ENCODE assay signal across 10 cellular contexts in the genomic region with DNA sequence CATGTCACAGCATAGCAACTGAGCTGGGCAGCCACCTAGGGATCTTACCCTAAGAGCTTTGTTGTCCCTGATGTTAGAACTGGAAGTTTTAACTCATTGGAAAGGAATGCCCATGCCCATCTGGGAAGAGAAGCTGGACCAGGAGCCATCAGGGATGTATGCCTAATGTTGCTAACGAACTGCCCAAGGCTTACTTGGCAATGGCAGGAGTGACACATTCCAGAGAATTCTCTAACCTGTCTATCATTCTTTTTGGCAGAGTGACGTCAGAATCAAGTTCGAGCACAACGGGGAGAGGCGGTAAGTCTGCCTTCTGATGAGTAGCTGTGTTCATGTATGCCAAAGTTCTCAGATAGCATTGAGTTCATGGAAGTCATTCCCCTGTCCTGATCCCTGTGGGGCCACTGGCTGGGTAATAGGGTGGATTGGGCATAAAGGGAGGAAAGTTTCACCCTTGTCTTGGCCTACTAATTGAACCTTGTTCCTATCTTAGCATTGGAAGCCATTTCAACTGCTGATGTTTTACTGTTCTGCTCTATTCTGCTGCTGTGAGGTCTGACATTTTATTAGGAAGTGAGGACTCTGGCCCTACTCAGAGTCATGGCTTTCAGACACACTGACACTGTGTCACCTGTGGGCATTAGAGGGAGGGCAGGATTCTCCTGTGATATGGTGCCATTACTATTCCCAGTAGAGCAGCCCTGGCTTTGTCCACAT. TPM values are rescaled to one million over a fixed set of nuclear protein-coding genes. Genes with fewer than 3 reads are reported as not detected.
DNase-seq lines count a peak whose midpoint lies in the region; ATAC-seq and TF ChIP-seq lines count a peak whose summit lies in the region.
"Had no signal": no experiment of that assay in that cellular context is flagged by ENCODE, and none has a peak within 500 bp of the region (broad histone marks: within the 10 kb centered on the region; RNA-seq: fewer than 3 reads in every experiment).

No MANE protein-coding gene starts in this region.

- TF ChIP-seq POLR2A in lower leg skin (IDR thresholded peaks at IDR 0.05) = no peak

- H3K27ac ChIP-seq in RWPE2 (ENCODE audit: poor library complexity, severe bottlenecking) (no peak overlapping the region), A673 (ENCODE audit: low read depth, low read length, poor library complexity, severe bottlenecking) (no peak overlapping the region)
- H3K27ac ChIP-seq: GM23248 had no signal

- CTCF ChIA-PET in activated CD4-positive, alpha-beta memory T cell treated with anti-CD3 and anti-CD28 coated beads for 36 hours (lab: Charles Lee) = interaction anchor here (0.5 to 1.0 kb wide), 4 partner anchors 14 to 840 kb away, joined by 3 read pairs; no protein-coding TSS in a partner anchor
- CTCF ChIA-PET in activated CD4-positive, alpha-beta memory T cell treated with anti-CD3 and anti-CD28 coated beads, Interleukin-2, amount 10 ng/mL, durations not matched to agents 7 days and 5 days (lab: Charles Lee) = interaction anchor here (0.8 to 0.9 kb wide), 2 partner anchors 35 to 64 kb away, joined by 3 read pairs; no protein-coding TSS in a partner anchor
- CTCF ChIA-PET in A673 (lab: Charles Lee) = no interaction called here

- peaks cover 20% of the 10 kb centered on the region for H3K36me3 Mint-ChIP-seq in activated CD4-positive, alpha-beta memory T cell treated with anti-CD3 and anti-CD28 coated beads for 36 hours
- peaks cover 40% of the 10 kb centered on the region for H3K36me3 Mint-ChIP-seq in activated CD4-positive, alpha-beta memory T cell treated with anti-CD3 and anti-CD28 coated beads, Interleukin-2, amount 10 ng/mL, durations not matched to agents 7 days and 5 days (ENCODE audit: low read depth)
- peaks cover 5 to 6% of the 10 kb centered on the region in 2 donors for H3K36me3 Mint-ChIP-seq in stimulated activated naive B cell treated with anti-CD40 and anti-IgM and Interleukin-4, amounts not matched to agents 10 μg/mL and 1 μg/mL and 100 μg/mL, for 72 hours
- peaks cover 16% of the 10 kb centered on the region for H3K36me3 Mint-ChIP-seq in T-helper 2 cell treated with Interferon-gamma antibody and Interleukin-4, amounts not matched to agents 5 μg/mL and 100 μg/mL, for 36 hours (ENCODE audit: low read depth)

- H3K9me3 Mint-ChIP-seq in activated CD4-positive, alpha-beta memory T cell treated with anti-CD3 and anti-CD28 coated beads for 36 hours = no peaks in the 10 kb centered on the region
- H3K9me3 Mint-ChIP-seq in activated CD4-positive, alpha-beta memory T cell treated with anti-CD3 and anti-CD28 coated beads, Interleukin-2, amount 10 ng/mL, durations not matched to agents 7 days and 5 days = no peaks in the 10 kb centered on the region
- H3K9me3 Mint-ChIP-seq in stimulated activated naive B cell treated with anti-CD40 and anti-IgM and Interleukin-4, amounts not matched to agents 10 μg/mL and 1 μg/mL and 100 μg/mL, for 72 hours = no peaks in the 10 kb centered on the region
- no peaks in the 10 kb centered on the region for H3K9me3 Mint-ChIP-seq in T-helper 2 cell treated with Interferon-gamma antibody and Interleukin-4, amounts not matched to agents 5 μg/mL and 100 μg/mL, for 36 hours

- H3K27me3 ChIP-seq in RWPE2 (ENCODE audit: insufficient read depth, poor library complexity, severe bottlenecking) (no peaks in the 10 kb centered on the region), A673 (replicated peaks; ENCODE audit: insufficient read depth, low read depth, low read length, poor library complexity) (no peaks in the 10 kb centered on the region)

- POLR2A ChIA-PET in activated CD4-positive, alpha-beta memory T cell treated with anti-CD3 and anti-CD28 coated beads for 36 hours (lab: Charles Lee) = interaction anchor here (0.5 to 0.9 kb wide), 2 partner anchors 7 to 254 kb away, joined by 3 to 4 read pairs; no protein-coding TSS in a partner anchor
- POLR2A ChIA-PET in activated CD4-positive, alpha-beta memory T cell treated with anti-CD3 and anti-CD28 coated beads, Interleukin-2, amount 10 ng/mL, durations not matched to agents 7 days and 5 days (lab: Charles Lee) = no interaction called here
- POLR2A ChIA-PET in A673 (lab: Charles Lee; ENCODE audit: low non-redundant PET) = no interaction called here

- no TSS peak for BruUV-seq in A673 (replicated peaks; lab: Mats Ljungman, UMichigan)

- H3K4me3 Mint-ChIP-seq in activated CD4-positive, alpha-beta memory T cell treated with anti-CD3 and anti-CD28 coated beads for 36 hours = no peak overlapping the region
- no peak overlapping the region for H3K4me3 Mint-ChIP-seq in activated CD4-positive, alpha-beta memory T cell treated with anti-CD3 and anti-CD28 coated beads, Interleukin-2, amount 10 ng/mL, durations not matched to agents 7 days and 5 days
- H3K4me3 Mint-ChIP-seq in stimulated activated naive B cell treated with anti-CD40 and anti-IgM and Interleukin-4, amounts not matched to agents 10 μg/mL and 1 μg/mL and 100 μg/mL, for 72 hours = peak overlapping the region; percentile 0 to 29
- H3K4me3 Mint-ChIP-seq in T-helper 2 cell treated with Interferon-gamma antibody and Interleukin-4, amounts not matched to agents 5 μg/mL and 100 μg/mL, for 36 hours = no peak overlapping the region

- H3K36me3 ChIP-seq in RWPE2 (ENCODE audit: low read depth) (peaks cover 13% of the 10 kb centered on the region), A673 (ENCODE audit: insufficient read depth, low read length, poor library complexity, severe bottlenecking) (no peaks in the 10 kb centered on the region)

- H3K4me3 ChIP-seq in RWPE2 (ENCODE audit: severe bottlenecking) = no peak overlapping the region
- no peak overlapping the region for H3K4me3 ChIP-seq in lower leg skin (ENCODE audit: low read depth, poor library complexity, severe bottlenecking)
- no peak overlapping the region for H3K4me3 ChIP-seq in A673 (ENCODE audit: low read depth, low read length, poor library complexity, severe bottlenecking)
- H3K4me3 ChIP-seq: GM23248 had no signal

- no peak for DNase-seq in activated CD4-positive, alpha-beta memory T cell treated with anti-CD3 and anti-CD28 coated beads for 36 hours
- no peak for DNase-seq in activated CD4-positive, alpha-beta memory T cell treated with anti-CD3 and anti-CD28 coated beads, Interleukin-2, amount 10 ng/mL, durations not matched to agents 7 days and 5 days
- no peak for DNase-seq in RWPE2 (ENCODE audit: low spot score)
- peak; percentile 9 for DNase-seq in stimulated activated naive B cell treated with anti-CD40 and anti-IgM and Interleukin-4, amounts not matched to agents 10 μg/mL and 1 μg/mL and 100 μg/mL, for 72 hours
- no peak for DNase-seq in lower leg skin (ENCODE audit: low spot score in 2 of 2)
- no peak for DNase-seq in T-helper 2 cell treated with Interferon-gamma antibody and Interleukin-4, amounts not matched to agents 5 μg/mL and 100 μg/mL, for 36 hours (ENCODE audit: low spot score)
- DNase-seq in A673 (ENCODE audit: low spot score) = no peak
- DNase-seq: GM23248, NCI-H510A treated with DMSO at 0.1 percent for 48 hours had no signal

- ATAC-seq in HG02870 (IDR thresholded peaks at IDR 0.05; ENCODE audit: unreplicated experiment) (peak; percentile 60), RWPE2 (ENCODE audit: low read depth) (peak; percentile 50; the same call in 1 of the 3 replicates)
- peak; percentile 93 to 96 for ATAC-seq in stimulated activated naive B cell treated with anti-CD40 and anti-IgM and Interleukin-4, amounts not matched to agents 10 μg/mL and 1 μg/mL and 100 μg/mL, for 72 hours (replicated peaks)

- H3K4me1 ChIP-seq in RWPE2 (ENCODE audit: insufficient read depth, poor library complexity, severe bottlenecking) (no peaks in the 10 kb centered on the region), A673 (ENCODE audit: insufficient read depth, low read length, poor library complexity, severe bottlenecking) (no peaks in the 10 kb centered on the region)

- H3K9me3 ChIP-seq in RWPE2 (ENCODE audit: severe bottlenecking) (no peaks in the 10 kb centered on the region), A673 (ENCODE audit: low read depth, low read length, poor library complexity, severe bottlenecking) (no peaks in the 10 kb centered on the region)

- no peaks in the 10 kb centered on the region for H3K27me3 Mint-ChIP-seq in activated CD4-positive, alpha-beta memory T cell treated with anti-CD3 and anti-CD28 coated beads for 36 hours
- no peaks in the 10 kb centered on the region for H3K27me3 Mint-ChIP-seq in activated CD4-positive, alpha-beta memory T cell treated with anti-CD3 and anti-CD28 coated beads, Interleukin-2, amount 10 ng/mL, durations not matched to agents 7 days and 5 days
- H3K27me3 Mint-ChIP-seq in stimulated activated naive B cell treated with anti-CD40 and anti-IgM and Interleukin-4, amounts not matched to agents 10 μg/mL and 1 μg/mL and 100 μg/mL, for 72 hours = no peaks in the 10 kb centered on the region
- no peaks in the 10 kb centered on the region for H3K27me3 Mint-ChIP-seq in T-helper 2 cell treated with Interferon-gamma antibody and Interleukin-4, amounts not matched to agents 5 μg/mL and 100 μg/mL, for 36 hours (ENCODE audit: low read depth)

- peaks cover 18% of the 10 kb centered on the region for H3K4me1 Mint-ChIP-seq in activated CD4-positive, alpha-beta memory T cell treated with anti-CD3 and anti-CD28 coated beads for 36 hours (ENCODE audit: low read depth)
- peaks cover 16% of the 10 kb centered on the region for H3K4me1 Mint-ChIP-seq in activated CD4-positive, alpha-beta memory T cell treated with anti-CD3 and anti-CD28 coated beads, Interleukin-2, amount 10 ng/mL, durations not matched to agents 7 days and 5 days
- H3K4me1 Mint-ChIP-seq in stimulated activated naive B cell treated with anti-CD40 and anti-IgM and Interleukin-4, amounts not matched to agents 10 μg/mL and 1 μg/mL and 100 μg/mL, for 72 hours = peaks cover 33 to 36% of the 10 kb centered on the region in 2 donors
- peaks cover 10% of the 10 kb centered on the region for H3K4me1 Mint-ChIP-seq in T-helper 2 cell treated with Interferon-gamma antibody and Interleukin-4, amounts not matched to agents 5 μg/mL and 100 μg/mL, for 36 hours (ENCODE audit: low read depth)

- 56 to 63% methylated on average over 5 of the region's 5 CpGs for WGBS in lower leg skin, 2 donors

- peak overlapping the region; percentile 24 for H3K27ac Mint-ChIP-seq in activated CD4-positive, alpha-beta memory T cell treated with anti-CD3 and anti-CD28 coated beads for 36 hours
- no peak overlapping the region for H3K27ac Mint-ChIP-seq in activated CD4-positive, alpha-beta memory T cell treated with anti-CD3 and anti-CD28 coated beads, Interleukin-2, amount 10 ng/mL, durations not matched to agents 7 days and 5 days
- peak overlapping the region; percentile 91 for H3K27ac Mint-ChIP-seq in stimulated activated naive B cell treated with anti-CD40 and anti-IgM and Interleukin-4, amounts not matched to agents 10 μg/mL and 1 μg/mL and 100 μg/mL, for 72 hours
- H3K27ac Mint-ChIP-seq in T-helper 2 cell treated with Interferon-gamma antibody and Interleukin-4, amounts not matched to agents 5 μg/mL and 100 μg/mL, for 36 hours = no peak overlapping the region

- intact Hi-C loops in activated CD4-positive, alpha-beta memory T cell treated with anti-CD3 and anti-CD28 coated beads for 36 hours (cut with micrococcal nuclease) = no loop called here
- intact Hi-C loops in lower leg skin (cut with DNase I; ENCODE audit: low total_unique reads) = no loop called here
- intact Hi-C loops in A673 (cut with micrococcal nuclease; ENCODE audit: unreplicated experiment) = no loop called here

- TF ChIP-seq CTCF in RWPE2 (IDR thresholded peaks at IDR 0.05; ENCODE audit: poor library complexity, severe bottlenecking) = no peak
- no peak for TF ChIP-seq CTCF in lower leg skin (IDR thresholded peaks at IDR 0.05)
- TF ChIP-seq CTCF in A673 (conservative IDR thresholded peaks at IDR 0.05; ENCODE audit: low read depth, low read length) = no peak

RNA-seq across cellular contexts. Expression of a gene that starts 23.7 kb away (rescaled TPM):
- total RNA-seq in activated CD4-positive, alpha-beta memory T cell treated with anti-CD3 and anti-CD28 coated beads for 36 hours = 10 to 100 TPM; 32.8 to 34.0 TPM
- total RNA-seq in activated CD4-positive, alpha-beta memory T cell treated with anti-CD3 and anti-CD28 coated beads, Interleukin-2, amount 10 ng/mL, durations not matched to agents 7 days and 5 days = 10 to 100 TPM; 46.5 to 47.8 TPM
- 10 to 100 TPM; 25.2 to 54.1 (median 39.6) TPM for total RNA-seq in lower leg skin
- 25.9 and 27.8 TPM in 2 replicates for total RNA-seq in A673 (2021)

RNA-seq across cellular contexts. Expression of a gene that starts 45.2 kb away (rescaled TPM):
- 10 to 100 TPM; 28.2 to 30.4 TPM for total RNA-seq in activated CD4-positive, alpha-beta memory T cell treated with anti-CD3 and anti-CD28 coated beads for 36 hours
- 10 to 100 TPM; 26.7 to 27.9 TPM for total RNA-seq in activated CD4-positive, alpha-beta memory T cell treated with anti-CD3 and anti-CD28 coated beads, Interleukin-2, amount 10 ng/mL, durations not matched to agents 7 days and 5 days
- 10 to 100 TPM in 3 of 4 donors, 1 to 10 TPM in 1; 9.3 to 15.8 (median 13.4) TPM for total RNA-seq in lower leg skin
- 38.7 and 39.0 TPM in 2 replicates for total RNA-seq in A673 (2021)

RNA-seq across cellular contexts. Expression of a gene that starts 54.0 kb away (rescaled TPM):
- total RNA-seq in activated CD4-positive, alpha-beta memory T cell treated with anti-CD3 and anti-CD28 coated beads for 36 hours = 100 to 1,000 TPM; 146 to 150 TPM
- 100 to 1,000 TPM; 394 to 401 TPM for total RNA-seq in activated CD4-positive, alpha-beta memory T cell treated with anti-CD3 and anti-CD28 coated beads, Interleukin-2, amount 10 ng/mL, durations not matched to agents 7 days and 5 days
- total RNA-seq in lower leg skin = 1 to 10 TPM; 3.3 to 9.0 (median 4.8) TPM
- 119 and 127 TPM in 2 replicates for total RNA-seq in A673 (2021)

Comparison
In these comparisons a context has a peak if more than half of its experiments do, and no peak if none do; other contexts are left out.
1. H3K27ac Mint-ChIP-seq: peak in activated CD4-positive, alpha-beta memory T cell treated with anti-CD3 and anti-CD28 coated beads for 36 hours (single experiment) and stimulated activated naive B cell treated with anti-CD40 and anti-IgM and Interleukin-4, amounts not matched to agents 10 μg/mL and 1 μg/mL and 100 μg/mL, for 72 hours (single experiment); none in activated CD4-positive, alpha-beta memory T cell treated with anti-CD3 and anti-CD28 coated beads, Interleukin-2, amount 10 ng/mL, durations not matched to agents 7 days and 5 days (single experiment) and T-helper 2 cell treated with Interferon-gamma antibody and Interleukin-4, amounts not matched to agents 5 μg/mL and 100 μg/mL, for 36 hours (single experiment).
2. H3K4me3 Mint-ChIP-seq: peak in stimulated activated naive B cell treated with anti-CD40 and anti-IgM and Interleukin-4, amounts not matched to agents 10 μg/mL and 1 μg/mL and 100 μg/mL, for 72 hours (2 of 2); none in activated CD4-positive, alpha-beta memory T cell treated with anti-CD3 and anti-CD28 coated beads for 36 hours (single experiment), activated CD4-positive, alpha-beta memory T cell treated with anti-CD3 and anti-CD28 coated beads, Interleukin-2, amount 10 ng/mL, durations not matched to agents 7 days and 5 days (single experiment) and T-helper 2 cell treated with Interferon-gamma antibody and Interleukin-4, amounts not matched to agents 5 μg/mL and 100 μg/mL, for 36 hours (single experiment).
3. RNA of a gene that starts 54.0 kb away (total RNA-seq): 394 to 401 TPM in activated CD4-positive, alpha-beta memory T cell treated with anti-CD3 and anti-CD28 coated beads, Interleukin-2, amount 10 ng/mL, durations not matched to agents 7 days and 5 days, 146 to 150 TPM in activated CD4-positive, alpha-beta memory T cell treated with anti-CD3 and anti-CD28 coated beads for 36 hours and 119 to 127 TPM in A673; 3.3 to 9.0 TPM in lower leg skin; every median in the first group is over 10 times any median in the second.
4. Peak in every context shown above with its lines, with median percentiles within 50 percentile points of each other: ATAC-seq.